16 cellular contexts compared by ENCODE assay signal in the genomic region with DNA sequence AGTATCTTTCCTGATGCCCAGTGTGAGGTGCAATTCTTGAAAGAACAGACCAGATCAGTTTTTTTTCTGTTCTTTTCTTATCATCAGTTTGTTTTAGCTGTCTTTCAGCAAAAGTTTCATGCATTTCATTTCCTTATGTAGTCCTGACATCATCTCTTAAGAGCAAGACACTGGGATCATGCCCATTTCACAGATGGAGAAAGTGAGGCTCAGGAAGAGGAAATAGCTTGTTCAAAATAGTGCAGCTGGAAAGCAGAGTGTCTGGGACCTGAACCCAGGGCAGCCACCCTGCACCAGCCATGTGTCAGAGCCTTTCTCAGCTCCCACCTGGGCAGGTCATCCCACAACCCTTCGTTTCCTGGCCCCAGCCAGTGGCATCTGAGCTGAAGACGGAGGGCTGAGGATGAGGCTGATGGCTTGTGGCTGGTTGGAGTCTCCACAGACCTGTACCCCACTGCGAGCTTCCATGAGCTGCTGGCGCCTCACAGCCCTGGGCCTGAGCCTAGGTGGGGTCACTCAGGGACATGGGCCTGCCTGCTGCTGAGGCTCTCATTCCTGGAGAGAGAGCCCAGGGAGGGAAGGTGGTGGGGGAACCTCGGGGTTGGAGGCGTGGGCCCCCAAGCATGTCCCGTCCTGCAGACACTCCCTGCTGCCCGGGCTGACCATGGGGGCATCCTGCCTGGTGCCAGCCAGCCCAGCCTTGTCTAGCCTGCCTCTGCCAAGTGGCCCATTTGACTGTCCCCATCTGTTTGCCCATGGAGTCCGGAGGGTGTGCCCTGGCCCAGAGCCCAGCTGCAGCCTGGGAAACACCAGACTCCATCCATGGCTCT.
DNase-seq lines count a peak whose midpoint lies in the region; ATAC-seq and TF ChIP-seq lines count a peak whose summit lies in the region.
"Had no signal": no experiment of that assay in that cellular context is flagged by ENCODE, and none has a peak within 500 bp of the region (broad histone marks: within the 10 kb centered on the region; RNA-seq: fewer than 3 reads in every experiment).

No MANE protein-coding gene starts in this region.

- CTCF ChIA-PET in activated CD4-positive, alpha-beta T cell treated with anti-CD3 and anti-CD28 coated beads for 36 hours (lab: Charles Lee) = interaction anchor here (0.9 to 1.0 kb wide), 2 partner anchors 14 to 115 kb away, joined by 3 to 4 read pairs; no protein-coding TSS in a partner anchor

- 63% methylated on average over 9 of the region's 9 CpGs; no CpG with 5 or more reads in 1 of the 2 donors for WGBS in transverse colon (ENCODE audit: low coverage in 1 of 2), 2 donors

- no peaks in the 10 kb centered on the region for H3K36me3 ChIP-seq in transverse colon
- H3K36me3 ChIP-seq: thoracic aorta had no signal

- TF ChIP-seq CTCF in transverse colon (IDR thresholded peaks at IDR 0.05) = no peak

- no peak overlapping the region for H3K27ac ChIP-seq in transverse colon
- H3K27ac ChIP-seq: PC-9, thoracic aorta had no signal

- peaks cover 12% of the 10 kb centered on the region for H3K4me1 Mint-ChIP-seq in activated CD4-positive, alpha-beta T cell treated with anti-CD3 and anti-CD28 coated beads for 36 hours
- H3K4me1 Mint-ChIP-seq: nephron had no signal

- no peaks in the 10 kb centered on the region for H3K27me3 ChIP-seq in transverse colon

- H3K4me1 ChIP-seq in transverse colon = no peaks in the 10 kb centered on the region

- H3K4me3 Mint-ChIP-seq in activated CD4-positive, alpha-beta T cell treated with anti-CD3 and anti-CD28 coated beads for 36 hours = no peak overlapping the region
- H3K4me3 Mint-ChIP-seq: nephron had no signal

- H3K9me3 ChIP-seq in transverse colon = no peaks in the 10 kb centered on the region
- H3K9me3 ChIP-seq: thoracic aorta had no signal

- H3K27me3 Mint-ChIP-seq in activated CD4-positive, alpha-beta T cell treated with anti-CD3 and anti-CD28 coated beads for 36 hours = no peaks in the 10 kb centered on the region

- no peak for TF ChIP-seq POLR2A in transverse colon (IDR thresholded peaks at IDR 0.05)

- no peak overlapping the region for H3K27ac Mint-ChIP-seq in activated CD4-positive, alpha-beta T cell treated with anti-CD3 and anti-CD28 coated beads for 36 hours
- H3K27ac Mint-ChIP-seq: nephron had no signal

- H3K36me3 Mint-ChIP-seq in activated CD4-positive, alpha-beta T cell treated with anti-CD3 and anti-CD28 coated beads for 36 hours (ENCODE audit: low read depth) = no peaks in the 10 kb centered on the region

- peak; percentile 11 for DNase-seq in activated T-cell treated with anti-CD3 and anti-CD28 coated beads, Interleukin-2, amount 50 U/mL, for 1 hour
- DNase-seq in activated T-cell treated with anti-CD3 and anti-CD28 coated beads for 4 hours (no peak), medulla oblongata (ENCODE audit: extremely low spot score) (peak; percentile 59), transverse colon (peak; percentile 31)
- DNase-seq in activated CD8-positive, alpha-beta memory T cell treated with anti-CD3 and anti-CD28 coated beads, Interleukin-2, amount 50 U/mL, for 48 hours = peak; percentile 36
- no peak for DNase-seq in activated CD4-positive, alpha-beta T cell treated with anti-CD3 and anti-CD28 coated beads for 36 hours
- DNase-seq: activated CD4-positive, alpha-beta T cell treated with anti-CD3 and anti-CD28 coated beads, Interleukin-2, amount 50 U/mL, for 48 hours; HCEC 1CT; NCI-H2171 treated with DMSO at 0.1 percent for 48 hours; T-helper 1 cell had no signal

- ATAC-seq in activated CD4-positive, alpha-beta T cell treated with anti-CD3 and anti-CD28 coated beads for 36 hours = no peak
- no peak for ATAC-seq in GM21381 (IDR thresholded peaks at IDR 0.05; ENCODE audit: unreplicated experiment)
- no peak for ATAC-seq in GM18519 (IDR thresholded peaks at IDR 0.05; ENCODE audit: low FRiP score, unreplicated experiment)

- H3K9me3 Mint-ChIP-seq in activated CD4-positive, alpha-beta T cell treated with anti-CD3 and anti-CD28 coated beads for 36 hours (ENCODE audit: low read depth) = peaks cover 3% of the 10 kb centered on the region

- no peak for TF ChIP-seq EP300 in transverse colon (IDR thresholded peaks at IDR 0.05; ENCODE audit: low read depth)

- intact Hi-C loops in transverse colon (cut with DNase I; ENCODE audit: low total_unique reads) = no loop called here
- intact Hi-C loops in activated CD4-positive, alpha-beta T cell treated with anti-CD3 and anti-CD28 coated beads for 36 hours (cut with DNase I, micrococcal nuclease) = loop anchor here in 1 of 2 experiments (5.0 kb wide), 1 partner anchor 240 kb away; no protein-coding TSS in a partner anchor

- in situ Hi-C loops in transverse colon (cut with MboI; ENCODE audit: low pct_ligation_motif_present in 1 of 4, low pct_unique_long_range_greater_than_20kb in 1 of 4, low sequenced_read_pairs in 3 of 4) = no loop called here

- H3K4me3 ChIP-seq in transverse colon = no peak overlapping the region
- H3K4me3 ChIP-seq: PC-9, skin epidermis, thoracic aorta had no signal

- POLR2A ChIA-PET in activated CD4-positive, alpha-beta T cell treated with anti-CD3 and anti-CD28 coated beads for 36 hours (lab: Charles Lee) = no interaction called here

Comparison
In these comparisons a context has a peak if more than half of its experiments do, and no peak if none do; other contexts are left out.
1. DNase-seq: peak in activated T-cell treated with anti-CD3 and anti-CD28 coated beads, Interleukin-2, amount 50 U/mL, for 1 hour (single experiment), activated CD8-positive, alpha-beta memory T cell treated with anti-CD3 and anti-CD28 coated beads, Interleukin-2, amount 50 U/mL, for 48 hours (single experiment), medulla oblongata (single experiment) and transverse colon (single experiment); none in activated T-cell treated with anti-CD3 and anti-CD28 coated beads for 4 hours (single experiment) and activated CD4-positive, alpha-beta T cell treated with anti-CD3 and anti-CD28 coated beads for 36 hours (single experiment).